In genomic region chrX:123408856-123409737, GRCh38 we compare ENCODE assay signal across 12 cellular contexts.
DNase-seq lines count a peak whose midpoint lies in the region; ATAC-seq, FAIRE-seq and TF ChIP-seq lines count a peak whose summit lies in the region.
"Had no signal": no experiment of that assay in that cellular context is flagged by ENCODE, and none has a peak within 500 bp of the region (broad histone marks: within the 10 kb centered on the region; RNA-seq: fewer than 3 reads in every experiment).

No MANE protein-coding gene starts in this region.

- H3K36me3 ChIP-seq in thoracic aorta (no peaks in the 10 kb centered on the region), kidney (ENCODE audit: control insufficient read depth in 1 of 2, insufficient read depth in 2 of 2, low read length in 2 of 2) (no peaks in the 10 kb centered on the region), heart left ventricle (no peaks in the 10 kb centered on the region)

- H3K36me3 Mint-ChIP-seq in activated naive CD4-positive, alpha-beta T cell treated with anti-CD3 and anti-CD28 coated beads for 36 hours (ENCODE audit: low read depth): no peaks in the 10 kb centered on the region
- H3K36me3 Mint-ChIP-seq: activated naive CD8-positive, alpha-beta T cell had no signal

- peak; percentile 56 for ATAC-seq in HG02588 (IDR thresholded peaks at IDR 0.05; ENCODE audit: unreplicated experiment)
- no peak for ATAC-seq in thoracic aorta (ENCODE audit: insufficient number of reproducible peaks, low FRiP score, low read depth)
- no peak for ATAC-seq in heart left ventricle

- H3K4me1 ChIP-seq in thoracic aorta (ENCODE audit: control insufficient read depth in 1 of 2, low read depth in 2 of 2): peaks cover 0 to 16% of the 10 kb centered on the region in 2 donors
- no peaks in the 10 kb centered on the region for H3K4me1 ChIP-seq in kidney (ENCODE audit: control insufficient read depth in 1 of 2, insufficient read depth in 1 of 2, low read depth in 1 of 2, low read length in 2 of 2)
- H3K4me1 ChIP-seq in heart left ventricle: peaks cover 0 to 10% (median 0%) of the 10 kb centered on the region in 12 donors

- intact Hi-C loops in activated naive CD4-positive, alpha-beta T cell treated with anti-CD3 and anti-CD28 coated beads for 36 hours (cut with micrococcal nuclease): no loop called here
- intact Hi-C loops in lower leg skin (cut with DNase I; ENCODE audit: low total_unique reads): no loop called here
- intact Hi-C loops in kidney (cut with DNase I): no loop called here
- intact Hi-C loops in heart left ventricle (cut with DNase I): no loop called here

- no peak overlapping the region for H3K9ac ChIP-seq in kidney (ENCODE audit: low read length in 2 of 2)

- H3K9me3 Mint-ChIP-seq in activated naive CD4-positive, alpha-beta T cell treated with anti-CD3 and anti-CD28 coated beads for 36 hours: no peaks in the 10 kb centered on the region
- H3K9me3 Mint-ChIP-seq: activated B cell treated with CpG ODN at 0.5 μM for 24 hours had no signal

- TF ChIP-seq CTCF in thoracic aorta (IDR thresholded peaks at IDR 0.05): no peak
- TF ChIP-seq CTCF in lower leg skin (IDR thresholded peaks at IDR 0.05): no peak
- TF ChIP-seq CTCF in kidney (IDR thresholded peaks at IDR 0.05; ENCODE audit: borderline replicate concordance, extremely low read depth, insufficient read depth): no peak
- no peak for TF ChIP-seq CTCF in heart left ventricle (IDR thresholded peaks at IDR 0.05)

- DNase-seq in activated naive CD4-positive, alpha-beta T cell treated with anti-CD3 and anti-CD28 coated beads for 36 hours: peak; percentile 3
- no peak for DNase-seq in activated naive CD4-positive, alpha-beta T cell (lab: John Stamatoyannopoulos, UW)
- DNase-seq in NCI-H524 treated with DMSO at 0.1 percent for 48 hours (lab: John Stamatoyannopoulos, UW): peak; percentile 1
- DNase-seq in thoracic aorta (ENCODE audit: low spot score): no peak
- no peak for DNase-seq in lower leg skin (ENCODE audit: low spot score in 2 of 2)
- no peak for DNase-seq in kidney
- DNase-seq in heart left ventricle: no peak
- DNase-seq: activated B cell treated with CpG ODN at 0.5 μM for 24 hours, NCI-H2107 had no signal

- no peak overlapping the region for H3K27ac Mint-ChIP-seq in activated naive CD4-positive, alpha-beta T cell treated with anti-CD3 and anti-CD28 coated beads for 36 hours
- H3K27ac Mint-ChIP-seq: activated B cell treated with CpG ODN at 0.5 μM for 24 hours; activated naive CD8-positive, alpha-beta T cell had no signal

- CTCF ChIA-PET in activated naive CD4-positive, alpha-beta T cell treated with anti-CD3 and anti-CD28 coated beads for 36 hours (lab: Charles Lee): no interaction called here

- FAIRE-seq in kidney (lab: Jason Lieb, UNC): no peak
- FAIRE-seq: A204.1 had no signal

- H3K4me1 Mint-ChIP-seq in activated naive CD4-positive, alpha-beta T cell treated with anti-CD3 and anti-CD28 coated beads for 36 hours (ENCODE audit: low read depth): no peaks in the 10 kb centered on the region

- no peaks in the 10 kb centered on the region for H3K27me3 ChIP-seq in thoracic aorta (replicated peaks; ENCODE audit: insufficient read depth)
- no peaks in the 10 kb centered on the region for H3K27me3 ChIP-seq in heart left ventricle

- H3K4me3 Mint-ChIP-seq in activated naive CD4-positive, alpha-beta T cell treated with anti-CD3 and anti-CD28 coated beads for 36 hours: no peak overlapping the region
- H3K4me3 Mint-ChIP-seq: activated B cell treated with CpG ODN at 0.5 μM for 24 hours; activated naive CD8-positive, alpha-beta T cell had no signal

- TF ChIP-seq POLR2A in lower leg skin (IDR thresholded peaks at IDR 0.05) (no peak), heart left ventricle (IDR thresholded peaks at IDR 0.05) (no peak)

- H3K27ac ChIP-seq in thoracic aorta (peak overlapping the region; percentile 43 to 48), kidney (ENCODE audit: low read depth in 2 of 2, low read length in 2 of 2) (no peak overlapping the region), heart left ventricle (peak overlapping the region in 1 of 12 donors; percentile 29)

- no peaks in the 10 kb centered on the region for H3K27me3 Mint-ChIP-seq in activated naive CD4-positive, alpha-beta T cell treated with anti-CD3 and anti-CD28 coated beads for 36 hours (ENCODE audit: low read depth)
- H3K27me3 Mint-ChIP-seq: activated B cell treated with CpG ODN at 0.5 μM for 24 hours; activated naive CD8-positive, alpha-beta T cell had no signal

- H3K9me3 ChIP-seq in thoracic aorta (no peaks in the 10 kb centered on the region), kidney (ENCODE audit: control insufficient read depth in 1 of 2, low read length in 2 of 2) (no peaks in the 10 kb centered on the region), heart left ventricle (no peaks in the 10 kb centered on the region)

- H3K4me3 ChIP-seq in thoracic aorta (no peak overlapping the region), lower leg skin (ENCODE audit: low read depth, poor library complexity, severe bottlenecking) (no peak overlapping the region), kidney (ENCODE audit: low read length in 2 of 2) (no peak overlapping the region), heart left ventricle (no peak overlapping the region)

Comparison
In these comparisons a context has a peak if more than half of its experiments do, and no peak if none do; other contexts are left out.
1. DNase-seq: peak in activated naive CD4-positive, alpha-beta T cell treated with anti-CD3 and anti-CD28 coated beads for 36 hours (single experiment) and NCI-H524 treated with DMSO at 0.1 percent for 48 hours (single experiment); none in activated naive CD4-positive, alpha-beta T cell (0 of 4), thoracic aorta (single experiment), lower leg skin (0 of 2), kidney (single experiment) and heart left ventricle (0 of 5).
2. H3K27ac ChIP-seq: peak in thoracic aorta (2 of 2); none in kidney (0 of 2).